In the genomic region with DNA sequence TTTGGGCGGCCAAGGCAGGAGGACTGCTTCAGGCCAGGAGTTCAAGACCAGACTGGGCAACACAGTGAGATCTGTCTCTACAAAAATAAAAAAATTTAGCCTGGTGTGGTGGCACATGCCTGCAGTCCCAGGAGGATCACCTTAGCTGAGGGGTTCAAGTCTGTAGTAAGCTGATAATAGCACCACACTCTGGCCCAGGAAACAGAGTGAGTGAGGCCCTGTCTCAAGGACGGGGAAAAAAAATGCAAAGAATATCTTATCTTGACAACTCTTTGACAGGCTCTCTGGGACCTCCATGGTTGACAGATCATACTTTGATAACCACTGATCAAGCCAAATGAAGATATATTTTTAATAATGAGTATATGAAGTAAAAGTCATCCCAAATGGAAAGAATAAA, we compare ENCODE assay signal across 19 cellular contexts.
"Had no signal": no experiment of that assay in that cellular context is flagged by ENCODE, and none has a peak within 500 bp of the region (broad histone marks: within the 10 kb centered on the region; RNA-seq: fewer than 3 reads in every experiment).

No MANE protein-coding gene starts in this region.

- H3K9me3 ChIP-seq: esophagus squamous epithelium, prostate gland, right lobe of liver, tibial artery had no signal

- H3K4me3 Mint-ChIP-seq: nephron progenitor cell; stimulated activated effector memory CD8-positive, alpha-beta T cell treated with anti-CD3 and anti-CD28 coated beads, Interleukin-12 subunit alpha, Interleukin-12 subunit beta, amount 100 ng/mL, for 72 hours; stimulated activated naive CD8-positive, alpha-beta T cell treated with anti-CD3 and anti-CD28 coated beads, Interleukin-15, Interleukin-2, amounts not matched to agents 100 ng/mL and 50 ng/mL, for 24 hours had no signal

- H3K4me3 ChIP-seq: esophagus squamous epithelium, gastroesophageal sphincter, lung, prostate gland, right lobe of liver, tibial artery had no signal

- ATAC-seq: gastroesophageal sphincter; left colon; left ventricle myocardium superior; naive thymus-derived CD4-positive, alpha-beta T cell; right lobe of liver; stimulated activated effector memory CD8-positive, alpha-beta T cell treated with anti-CD3 and anti-CD28 coated beads, Interleukin-12 subunit alpha, Interleukin-12 subunit beta, amount 100 ng/mL, for 72 hours had no signal

- H3K27me3 ChIP-seq: esophagus squamous epithelium, gastroesophageal sphincter, right lobe of liver, tibial artery had no signal

- H3K4me1 ChIP-seq: parathyroid adenoma, prostate gland had no signal

- H3K4me1 Mint-ChIP-seq: nephron progenitor cell had no signal

- H3K27ac Mint-ChIP-seq: nephron progenitor cell; stimulated activated naive CD8-positive, alpha-beta T cell treated with anti-CD3 and anti-CD28 coated beads, Interleukin-15, Interleukin-2, amounts not matched to agents 100 ng/mL and 50 ng/mL, for 24 hours had no signal

- H3K9me3 Mint-ChIP-seq: stimulated activated effector memory CD8-positive, alpha-beta T cell treated with anti-CD3 and anti-CD28 coated beads, Interleukin-12 subunit alpha, Interleukin-12 subunit beta, amount 100 ng/mL, for 72 hours; stimulated activated naive CD8-positive, alpha-beta T cell treated with anti-CD3 and anti-CD28 coated beads, Interleukin-15, Interleukin-2, amounts not matched to agents 100 ng/mL and 50 ng/mL, for 24 hours had no signal

- DNase-seq: effector memory CD4-positive, alpha-beta T cell; esophagus squamous epithelium; foreskin fibroblast; left colon; left ventricle myocardium superior; mesenchymal stem cell; naive thymus-derived CD4-positive, alpha-beta T cell; nephron progenitor cell; right lobe of liver; stimulated activated CD4-positive, alpha-beta T cell treated with anti-CD3 and anti-CD28 coated beads, Interleukin-4, amount 100 ng/mL, for 1 hour; stimulated activated CD8-positive, alpha-beta memory T cell treated with anti-CD3 and anti-CD28 coated beads, Interleukin-4, amount 100 ng/mL, for 48 hours; tibial artery had no signal

- H3K27ac ChIP-seq: epithelial cell of prostate, esophagus squamous epithelium, gastroesophageal sphincter, parathyroid adenoma, prostate gland, right lobe of liver, tibial artery had no signal

- H3K9ac ChIP-seq: parathyroid adenoma had no signal

- H3K27me3 Mint-ChIP-seq: naive thymus-derived CD4-positive, alpha-beta T cell; stimulated activated naive CD8-positive, alpha-beta T cell treated with anti-CD3 and anti-CD28 coated beads, Interleukin-15, Interleukin-2, amounts not matched to agents 100 ng/mL and 50 ng/mL, for 24 hours had no signal

- H3K36me3 ChIP-seq: gastroesophageal sphincter, prostate gland, right lobe of liver had no signal
